In the genomic region with DNA sequence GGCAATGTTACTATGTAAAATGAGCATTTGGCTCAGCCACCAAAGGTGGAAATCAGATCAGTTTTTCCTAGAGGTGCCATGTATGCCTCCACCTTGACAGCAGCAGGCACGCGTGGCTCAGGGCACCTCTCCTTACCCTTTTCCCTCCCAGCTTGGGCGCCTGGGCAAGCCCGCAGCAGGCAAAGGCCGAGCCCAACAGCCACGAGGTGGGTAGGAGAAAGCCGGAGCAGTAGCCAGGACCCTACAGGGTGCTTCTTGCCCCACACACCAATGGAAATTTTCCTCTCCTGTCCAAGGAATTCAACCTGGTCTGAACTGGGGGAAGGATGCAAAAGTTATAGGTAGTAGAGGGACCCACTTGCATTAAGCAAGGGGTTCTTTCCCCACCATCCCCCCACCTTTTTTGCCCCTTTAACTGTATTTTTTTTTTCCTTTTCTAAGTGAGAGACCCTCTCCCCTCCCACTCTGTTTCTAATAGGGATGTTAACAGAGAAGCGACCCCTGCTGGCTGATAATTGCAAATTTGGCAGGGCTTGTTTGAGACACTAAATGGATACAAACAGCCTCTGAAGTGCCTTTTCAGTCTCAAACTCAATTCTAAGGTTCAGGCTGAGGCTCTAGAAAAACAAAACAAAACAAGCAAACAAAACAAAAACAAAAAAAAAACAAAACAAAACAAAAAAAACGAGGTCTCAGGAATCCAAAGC, we compare ENCODE assay signal across 10 cellular contexts.
DNase-seq lines count a peak whose midpoint lies in the region; ATAC-seq and TF ChIP-seq lines count a peak whose summit lies in the region.
"Had no signal": no experiment of that assay in that cellular context is flagged by ENCODE, and none has a peak within 500 bp of the region (broad histone marks: within the 10 kb centered on the region; RNA-seq: fewer than 3 reads in every experiment).

No MANE protein-coding gene starts in this region.

- DNase-seq in AG10803 (ENCODE audit: low read depth) (no peak), Panc1 (ENCODE audit: low read depth, low spot score) (no peak), fibroblast of villous mesenchyme (ENCODE audit: low read depth) (peak; percentile 6), NCI-H2081 treated with DMSO at 0.1 percent for 48 hours (lab: John Stamatoyannopoulos, UW) (no peak), lower leg skin (ENCODE audit: low spot score in 2 of 2) (no peak)
- DNase-seq: NCI-H446 treated with DMSO at 0.1 percent for 48 hours; stimulated activated naive CD4-positive, alpha-beta T cell treated with Interleukin-2 at 50 U/mL for 16 hours had no signal

- WGBS in lower leg skin, 2 donors = 77 to 79% methylated on average over 9 of the region's 9 CpGs

- TF ChIP-seq CTCF in AG10803 (conservative IDR thresholded peaks at IDR 0.05; ENCODE audit: low read length) = 0 out of 2 replicates have a peak, but pooled peaks have one; percentile 11
- peak; percentile 55 for TF ChIP-seq CTCF in Panc1 (IDR thresholded peaks at IDR 0.05)
- TF ChIP-seq CTCF in fibroblast of villous mesenchyme (IDR thresholded peaks at IDR 0.05; ENCODE audit: insufficient read depth, low read depth, low read length) = peak; percentile 52
- TF ChIP-seq CTCF in lower leg skin (IDR thresholded peaks at IDR 0.05) = no peak

- H3K9me3 ChIP-seq in Panc1 (ENCODE audit: control insufficient read depth, insufficient read depth, low read depth, low read length) = no peaks in the 10 kb centered on the region

- POLR2A ChIA-PET in Panc1 (lab: Charles Lee) = no interaction called here

- H3K4me1 ChIP-seq in Panc1 (ENCODE audit: control insufficient read depth, insufficient read depth, low read length) = no peaks in the 10 kb centered on the region

- in situ Hi-C loops in Panc1 (cut with HindIII; ENCODE audit: low pct_unique_long_range_greater_than_20kb, low sequenced_read_pairs) = no loop called here

- H3K36me3 ChIP-seq in Panc1 (ENCODE audit: control insufficient read depth, insufficient read depth, low read length) = no peaks in the 10 kb centered on the region

- ATAC-seq in GM18867 (IDR thresholded peaks at IDR 0.05; ENCODE audit: unreplicated experiment) (peak; percentile 46), Panc1 (no peak), HG03460 (IDR thresholded peaks at IDR 0.05; ENCODE audit: unreplicated experiment) (no peak), GM18909 (IDR thresholded peaks at IDR 0.05; ENCODE audit: poor library complexity, unreplicated experiment) (no peak)

- no TSS peak for BruUV-seq in Panc1 (replicated peaks; lab: Mats Ljungman, UMichigan)

- H3K4me3 ChIP-seq in AG10803 (ENCODE audit: low read length) (no peak overlapping the region), Panc1 (ENCODE audit: low read depth in 2 of 2, low read length in 2 of 2) (no peak overlapping the region), fibroblast of villous mesenchyme (ENCODE audit: low read depth, low read length) (no peak overlapping the region), lower leg skin (ENCODE audit: low read depth, poor library complexity, severe bottlenecking) (no peak overlapping the region)

- no peaks in the 10 kb centered on the region for H3K27me3 ChIP-seq in Panc1 (ENCODE audit: control insufficient read depth, insufficient read depth, low read length)

- no peak for TF ChIP-seq POLR2A in lower leg skin (IDR thresholded peaks at IDR 0.05)

- CTCF ChIA-PET in Panc1 (lab: Charles Lee) = no interaction called here

- intact Hi-C loops in Panc1 (cut with micrococcal nuclease; ENCODE audit: unreplicated experiment) = no loop called here
- intact Hi-C loops in lower leg skin (cut with DNase I; ENCODE audit: low total_unique reads) = no loop called here

- H3K27ac ChIP-seq in Panc1 (ENCODE audit: low read length) = no peak overlapping the region

Comparison
In these comparisons a context has a peak if more than half of its experiments do, and no peak if none do; other contexts are left out.
1. CTCF ChIP-seq: peak in AG10803 (single experiment), Panc1 (single experiment) and fibroblast of villous mesenchyme (single experiment); none in lower leg skin (0 of 3).